ENCODE assay signal across 27 cellular contexts in the genomic region with DNA sequence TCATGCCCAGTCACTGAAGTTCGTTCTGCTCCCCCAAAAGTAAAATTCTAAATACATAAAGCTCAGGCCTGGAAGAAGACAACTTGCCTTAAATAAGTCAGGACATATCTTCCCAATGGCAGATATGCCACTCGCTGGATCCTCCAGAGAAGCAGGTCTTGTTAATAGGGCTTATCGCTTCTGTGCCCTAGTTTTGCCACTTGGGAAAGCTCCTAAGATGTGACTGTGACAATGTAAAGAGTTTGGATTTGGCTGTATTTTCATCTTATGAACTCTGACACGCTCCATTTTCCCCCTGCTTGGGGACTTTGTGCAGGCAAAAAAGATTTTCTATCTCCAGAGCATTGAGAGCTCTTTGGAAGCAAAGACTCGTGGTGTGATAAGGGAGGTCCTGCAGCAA.
"Had no signal": no experiment of that assay in that cellular context is flagged by ENCODE, and none has a peak within 500 bp of the region (broad histone marks: within the 10 kb centered on the region; RNA-seq: fewer than 3 reads in every experiment).

No MANE protein-coding gene starts in this region.

- DNase-seq: activated CD4-positive, alpha-beta T cell treated with anti-CD3 and anti-CD28 coated beads, Interleukin-2, amount 10 ng/mL, durations not matched to agents 24 days and 14 days; activated CD4-positive, alpha-beta T cell treated with anti-CD3 and anti-CD28 coated beads, Interleukin-2, amount 50 U/mL, for 4 hours; activated CD8-positive, alpha-beta T cell treated with anti-CD3 and anti-CD28 coated beads for 36 hours; activated gamma-delta T cell treated with Interleukin-2 at 50 U/mL for 16 hours; activated naive CD4-positive, alpha-beta T cell treated with anti-CD3 and anti-CD28 coated beads for 36 hours; activated T-cell treated with anti-CD3 and anti-CD28 coated beads, Interleukin-2, amount 50 U/mL, for 24 hours; adrenal gland; NCI-H1092 treated with DMSO at 0.1 percent for 48 hours; NCI-H1417; NCI-H146; NCI-H187; NCI-H2029 treated with DMSO at 0.1 percent for 48 hours; NCI-H2107; NCI-H2171; NCI-H510A; NCI-H526; NCI-H748 treated with DMSO at 0.1 percent for 48 hours; NK-92 treated with Interleukin-12 subunit alpha and Interleukin-12 subunit beta, amount 100 ng/mL, for 24 hours; PC-3; Peyer's patch; RPMI8226; SHP77 treated with DMSO at 0.1 percent for 48 hours; SW 1271; T-helper 1 cell had no signal

- FAIRE-seq: bronchial epithelial cell, K562, TTC549 had no signal

- H3K4me1 ChIP-seq: adrenal gland, Peyer's patch had no signal

- H3K27ac ChIP-seq: adrenal gland, Peyer's patch had no signal

- H3K9me3 ChIP-seq: adrenal gland, Peyer's patch had no signal

- H3K27me3 ChIP-seq: adrenal gland, Peyer's patch had no signal

- H3K4me3 ChIP-seq: adrenal gland, K562, Peyer's patch had no signal

- H3K36me3 ChIP-seq: adrenal gland, Peyer's patch had no signal
